In genomic region chr6:132858750-132859149, GRCh38 we compare ENCODE assay signal across 7 cellular contexts.
"Had no signal": no experiment of that assay in that cellular context is flagged by ENCODE, and none has a peak within 500 bp of the region (broad histone marks: within the 10 kb centered on the region; RNA-seq: fewer than 3 reads in every experiment).

No MANE protein-coding gene starts in this region.

- H2AFZ ChIP-seq: GM23338 had no signal

- DNase-seq: H9, HCEC 1CT, KG1 had no signal

- H3K27ac ChIP-seq: HL-60 had no signal

- FAIRE-seq: H1, H54 had no signal

- H3K4me2 ChIP-seq: GM23338 had no signal

- H3K4me3 ChIP-seq: GM23338 had no signal

- ATAC-seq: GM23338 had no signal
